Comparison of ENCODE assay signal across 8 cellular contexts in the genomic region with DNA sequence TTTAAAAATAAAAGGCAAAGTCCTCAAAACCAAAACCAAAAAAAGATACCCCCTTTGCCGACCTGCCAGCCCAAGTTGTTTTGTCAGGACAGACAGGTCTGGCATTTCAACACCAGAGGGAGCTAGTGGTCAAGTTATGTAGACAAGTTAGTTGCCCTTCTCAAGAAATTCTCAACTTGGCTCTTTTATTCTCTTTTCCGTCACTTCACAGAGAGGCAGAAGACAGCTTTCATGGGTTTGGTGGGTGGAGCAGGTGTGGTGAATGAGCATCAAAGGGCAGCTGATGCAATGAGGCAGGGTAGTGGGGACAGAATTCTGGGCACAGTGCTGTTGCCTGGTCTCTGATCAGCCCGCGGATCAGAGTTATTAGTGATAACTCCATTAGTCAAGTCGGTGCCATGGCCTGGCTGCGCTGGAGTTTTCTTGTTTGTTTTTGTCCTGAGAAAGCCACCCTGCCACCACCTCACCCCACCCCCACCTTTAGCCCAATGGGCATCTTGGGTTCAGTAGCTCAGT.
DNase-seq lines count a peak whose midpoint lies in the region; ATAC-seq and TF ChIP-seq lines count a peak whose summit lies in the region.

No MANE protein-coding gene starts in this region.

- peaks cover 7 to 13% (median 8%) of the 10 kb centered on the region in 3 donors for H3K36me3 Mint-ChIP-seq in CD8-positive, alpha-beta memory T cell
- no peaks in the 10 kb centered on the region for H3K36me3 Mint-ChIP-seq in nephron progenitor cell (ENCODE audit: low read depth)

- H2AFZ ChIP-seq in PC-9, result no peak overlapping the region

- H3K9me2 ChIP-seq in PC-9 (ENCODE audit: insufficient read depth), result no peaks in the 10 kb centered on the region

- 53% methylated on average over 6 of the region's 6 CpGs for WGBS in suprapubic skin

- H3K4me1 ChIP-seq in CD8-positive, alpha-beta memory T cell (ENCODE audit: insufficient read depth, low read length), result no peaks in the 10 kb centered on the region
- peaks cover 36% of the 10 kb centered on the region for H3K4me1 ChIP-seq in PC-9 (replicated peaks; ENCODE audit: insufficient read depth)
- H3K4me1 ChIP-seq in suprapubic skin, result peaks cover 22% of the 10 kb centered on the region

- POLR2A ChIA-PET in CD8-positive, alpha-beta memory T cell (lab: Charles Lee), result no interaction called here
- POLR2A ChIA-PET in PC-9 (lab: Charles Lee; ENCODE audit: unreplicated experiment), result no interaction called here

- DNase-seq in CD8-positive, alpha-beta memory T cell, result peak; percentile 20 to 58 (median 45)
- DNase-seq in HL-60 (ENCODE audit: low read depth in 1 of 2, low spot score in 1 of 2), result peak; percentile 42 to 71
- peak; percentile 59 to 74 for DNase-seq in PC-9
- DNase-seq in activated T-cell treated with anti-CD3 and anti-CD28 coated beads for 4 hours, result peak; percentile 32
- DNase-seq in fibroblast of mammary gland (ENCODE audit: low read depth), result peak; percentile 88
- DNase-seq in nephron progenitor cell, result peak; percentile 66
- no peak for DNase-seq in suprapubic skin (ENCODE audit: low spot score in 2 of 2)

- no peak overlapping the region for H3K4me3 Mint-ChIP-seq in CD8-positive, alpha-beta memory T cell
- H3K4me3 Mint-ChIP-seq in nephron progenitor cell, result no peak overlapping the region

- peaks cover 5 to 7% (median 6%) of the 10 kb centered on the region in 3 donors for H3K4me1 Mint-ChIP-seq in CD8-positive, alpha-beta memory T cell
- peaks cover 15% of the 10 kb centered on the region for H3K4me1 Mint-ChIP-seq in nephron progenitor cell

- TF ChIP-seq EP300 in suprapubic skin (IDR thresholded peaks at IDR 0.05), result no peak

- H3K27me3 Mint-ChIP-seq in CD8-positive, alpha-beta memory T cell, result no peaks in the 10 kb centered on the region
- peaks cover 4% of the 10 kb centered on the region for H3K27me3 Mint-ChIP-seq in nephron progenitor cell (ENCODE audit: low read depth, poor library complexity)

- H4K20me1 ChIP-seq in PC-9 (ENCODE audit: insufficient read depth), result no peaks in the 10 kb centered on the region

- BruUV-seq in PC-9 (replicated peaks; lab: Mats Ljungman, UMichigan), result no TSS peak

- no peaks in the 10 kb centered on the region for H3K79me2 ChIP-seq in PC-9 (ENCODE audit: low read depth)

- no peak overlapping the region for H3K27ac Mint-ChIP-seq in CD8-positive, alpha-beta memory T cell
- H3K27ac Mint-ChIP-seq in nephron progenitor cell, result no peak overlapping the region

- TF ChIP-seq CTCF in HL-60 (IDR thresholded peaks at IDR 0.05; ENCODE audit: insufficient read depth, low read length) (peak; percentile 65), PC-9 (conservative IDR thresholded peaks at IDR 0.05) (peak; percentile 95), fibroblast of mammary gland (conservative IDR thresholded peaks at IDR 0.05; ENCODE audit: control insufficient read depth, insufficient read depth, low read depth, low read length) (peak; percentile 89), nephron progenitor cell (IDR thresholded peaks at IDR 0.05) (peak; percentile 75), suprapubic skin (IDR thresholded peaks at IDR 0.05) (peak; percentile 64 to 75)

- H3K27me3 ChIP-seq in CD8-positive, alpha-beta memory T cell (ENCODE audit: insufficient read depth, low read length, poor library complexity, severe bottlenecking), result no peaks in the 10 kb centered on the region
- no peaks in the 10 kb centered on the region for H3K27me3 ChIP-seq in HL-60 (ENCODE audit: insufficient read depth, poor library complexity, severe bottlenecking)
- no peaks in the 10 kb centered on the region for H3K27me3 ChIP-seq in PC-9 (ENCODE audit: insufficient read depth, low read depth)
- H3K27me3 ChIP-seq in suprapubic skin, result no peaks in the 10 kb centered on the region

- no peak for TF ChIP-seq POLR2A in suprapubic skin (IDR thresholded peaks at IDR 0.05)

- no peak overlapping the region for H3K4me3 ChIP-seq in CD8-positive, alpha-beta memory T cell (ENCODE audit: low read length)
- no peak overlapping the region for H3K4me3 ChIP-seq in HL-60 (replicated peaks; ENCODE audit: insufficient read depth, low read length)
- no peak overlapping the region for H3K4me3 ChIP-seq in PC-9
- H3K4me3 ChIP-seq in fibroblast of mammary gland (ENCODE audit: control insufficient read depth, low read depth, low read length), result no peak overlapping the region
- H3K4me3 ChIP-seq in suprapubic skin, result no peak overlapping the region

- CTCF ChIA-PET in CD8-positive, alpha-beta memory T cell (lab: Charles Lee), result interaction anchor here (0.7 to 2.7 kb wide), 10 partner anchors 8 to 659 kb away, joined by 3 to 12 read pairs (median 4); no protein-coding TSS in a partner anchor
- CTCF ChIA-PET in PC-9 (lab: Charles Lee), result interaction anchor here (0.6 to 1.4 kb wide), 8 partner anchors 174 to 596 kb away, joined by 3 to 24 read pairs (median 4); no protein-coding TSS in a partner anchor

- H3K36me3 ChIP-seq in CD8-positive, alpha-beta memory T cell (ENCODE audit: insufficient read depth, low read length), result no peaks in the 10 kb centered on the region
- no peaks in the 10 kb centered on the region for H3K36me3 ChIP-seq in PC-9 (ENCODE audit: low read depth)
- H3K36me3 ChIP-seq in suprapubic skin, result peaks cover 4% of the 10 kb centered on the region

- intact Hi-C loops in PC-9 (cut with micrococcal nuclease; ENCODE audit: unreplicated experiment), result loop anchor here (1.0 to 5.0 kb wide), 5 partner anchors 304 to 657 kb away; a partner anchor contains a TSS

- H3K9me3 Mint-ChIP-seq in CD8-positive, alpha-beta memory T cell, result no peaks in the 10 kb centered on the region
- peaks cover 3% of the 10 kb centered on the region for H3K9me3 Mint-ChIP-seq in nephron progenitor cell

- ATAC-seq in HG02571 (IDR thresholded peaks at IDR 0.05; ENCODE audit: unreplicated experiment), result no peak

- H3K9me3 ChIP-seq in CD8-positive, alpha-beta memory T cell (ENCODE audit: low read length), result no peaks in the 10 kb centered on the region
- H3K9me3 ChIP-seq in PC-9 (ENCODE audit: insufficient read depth, low read depth), result no peaks in the 10 kb centered on the region
- no peaks in the 10 kb centered on the region for H3K9me3 ChIP-seq in suprapubic skin

- H3K4me2 ChIP-seq in PC-9, result peak overlapping the region; percentile 62

- H3F3A ChIP-seq in PC-9 (ENCODE audit: insufficient read depth, low read depth), result peaks cover 25% of the 10 kb centered on the region

- no peak overlapping the region for H3K27ac ChIP-seq in CD8-positive, alpha-beta memory T cell (ENCODE audit: low read depth, low read length)
- H3K27ac ChIP-seq in HL-60 (replicated peaks) (no peak overlapping the region), PC-9 (peak overlapping the region; percentile 88), suprapubic skin (no peak overlapping the region)

Comparison
In these comparisons a context has a peak if more than half of its experiments do, and no peak if none do; other contexts are left out.
1. DNase-seq: peak in CD8-positive, alpha-beta memory T cell (5 of 5), HL-60 (2 of 2), PC-9 (2 of 2), activated T-cell treated with anti-CD3 and anti-CD28 coated beads for 4 hours (single experiment), fibroblast of mammary gland (single experiment) and nephron progenitor cell (single experiment); none in suprapubic skin (0 of 2).
2. Peak in every context shown above with its lines, with median percentiles within 50 percentile points of each other: CTCF ChIP-seq.